In the genomic region with DNA sequence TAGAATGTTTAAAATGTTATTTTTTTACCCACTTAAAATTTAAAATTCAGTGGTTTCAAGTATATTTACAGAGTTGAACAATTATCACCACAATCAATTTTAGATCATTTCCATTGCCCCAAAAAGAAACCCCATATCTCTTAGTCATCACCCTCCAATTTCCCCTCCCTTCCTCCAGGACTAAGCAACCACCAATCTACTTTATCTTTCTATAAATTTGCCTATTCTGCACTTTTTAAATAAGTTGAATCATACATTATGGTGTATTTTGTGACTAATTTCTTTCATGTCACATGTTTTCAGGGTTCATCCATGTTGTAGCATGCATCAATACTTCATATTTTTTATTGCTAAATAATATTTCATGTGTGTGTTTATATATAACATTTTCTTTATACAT, we compare ENCODE assay signal across 14 cellular contexts.
A peak's percentile ranks its signal among the peaks of the same experiment; 100 is the strongest.
DNase-seq lines count a peak whose midpoint lies in the region; ATAC-seq and TF ChIP-seq lines count a peak whose summit lies in the region.
"Had no signal": no experiment of that assay in that cellular context is flagged by ENCODE, and none has a peak within 500 bp of the region (broad histone marks: within the 10 kb centered on the region; RNA-seq: fewer than 3 reads in every experiment).

No MANE protein-coding gene starts in this region.

- peaks cover 9% of the 10 kb centered on the region for H3K4me1 Mint-ChIP-seq in activated naive CD8-positive, alpha-beta T cell treated with anti-CD3 and anti-CD28 coated beads, Interleukin-2, amount 50 U/mL, for 24 hours
- peaks cover 5% of the 10 kb centered on the region for H3K4me1 Mint-ChIP-seq in activated naive CD8-positive, alpha-beta T cell treated with anti-CD3 and anti-CD28 coated beads for 36 hours
- peaks cover 6% of the 10 kb centered on the region for H3K4me1 Mint-ChIP-seq in activated T-helper 17 cell treated with anti-CD3 and anti-CD28 coated beads, Interleukin-2, amount 50 U/mL, for 72 hours
- H3K4me1 Mint-ChIP-seq: GM23338, IgD-negative memory B cell had no signal

- TF ChIP-seq CTCF in foreskin keratinocyte (conservative IDR thresholded peaks at IDR 0.05) (no peak), GM20000 (IDR thresholded peaks at IDR 0.05; ENCODE audit: extremely low read depth, missing control alignments) (no peak)

- no peak for DNase-seq in activated naive CD8-positive, alpha-beta T cell treated with anti-CD3 and anti-CD28 coated beads, Interleukin-2, amount 50 U/mL, for 24 hours
- DNase-seq in activated naive CD8-positive, alpha-beta T cell treated with anti-CD3 and anti-CD28 coated beads for 36 hours, result no peak
- no peak for DNase-seq in foreskin keratinocyte
- no peak for DNase-seq in NCI-H774 (lab: John Stamatoyannopoulos, UW)
- no peak for DNase-seq in GM20000 (ENCODE audit: low spot score)
- DNase-seq: AML-193; Caco-2; CD4-positive, alpha-beta T cell; HCEC 1CT had no signal

- peaks cover 8% of the 10 kb centered on the region for H3K27me3 Mint-ChIP-seq in activated naive CD8-positive, alpha-beta T cell treated with anti-CD3 and anti-CD28 coated beads, Interleukin-2, amount 50 U/mL, for 24 hours
- peaks cover 15% of the 10 kb centered on the region for H3K27me3 Mint-ChIP-seq in activated naive CD8-positive, alpha-beta T cell treated with anti-CD3 and anti-CD28 coated beads for 36 hours
- no peaks in the 10 kb centered on the region for H3K27me3 Mint-ChIP-seq in activated T-helper 17 cell treated with anti-CD3 and anti-CD28 coated beads, Interleukin-2, amount 50 U/mL, for 72 hours

- ATAC-seq in activated naive CD8-positive, alpha-beta T cell treated with anti-CD3 and anti-CD28 coated beads, Interleukin-2, amount 50 U/mL, for 24 hours, result peak; percentile 46
- peak; percentile 60 for ATAC-seq in activated T-helper 17 cell treated with anti-CD3 and anti-CD28 coated beads, Interleukin-2, amount 50 U/mL, for 72 hours (replicated peaks)
- ATAC-seq in foreskin keratinocyte (peak; percentile 40), GM21381 (IDR thresholded peaks at IDR 0.05; ENCODE audit: unreplicated experiment) (no peak)
- ATAC-seq: GM23338 had no signal

- H3K27ac Mint-ChIP-seq in activated naive CD8-positive, alpha-beta T cell treated with anti-CD3 and anti-CD28 coated beads, Interleukin-2, amount 50 U/mL, for 24 hours, result no peak overlapping the region
- no peak overlapping the region for H3K27ac Mint-ChIP-seq in activated naive CD8-positive, alpha-beta T cell treated with anti-CD3 and anti-CD28 coated beads for 36 hours
- H3K27ac Mint-ChIP-seq in activated T-helper 17 cell treated with anti-CD3 and anti-CD28 coated beads, Interleukin-2, amount 50 U/mL, for 72 hours, result no peak overlapping the region
- H3K27ac Mint-ChIP-seq: CD4-positive, alpha-beta T cell; GM23338; IgD-negative memory B cell had no signal

- no peaks in the 10 kb centered on the region for H3K27me3 ChIP-seq in foreskin keratinocyte

- no peak overlapping the region for H3K4me3 Mint-ChIP-seq in activated naive CD8-positive, alpha-beta T cell treated with anti-CD3 and anti-CD28 coated beads, Interleukin-2, amount 50 U/mL, for 24 hours
- no peak overlapping the region for H3K4me3 Mint-ChIP-seq in activated naive CD8-positive, alpha-beta T cell treated with anti-CD3 and anti-CD28 coated beads for 36 hours
- H3K4me3 Mint-ChIP-seq in activated T-helper 17 cell treated with anti-CD3 and anti-CD28 coated beads, Interleukin-2, amount 50 U/mL, for 72 hours, result no peak overlapping the region
- H3K4me3 Mint-ChIP-seq: CD4-positive, alpha-beta T cell; GM23338; IgD-negative memory B cell had no signal

- H3K27ac ChIP-seq in foreskin keratinocyte, result no peak overlapping the region
- H3K27ac ChIP-seq: C4-2B had no signal

- H3K4me1 ChIP-seq in foreskin keratinocyte, result no peaks in the 10 kb centered on the region
- H3K4me1 ChIP-seq: Caco-2 had no signal

- H3K36me3 Mint-ChIP-seq in activated naive CD8-positive, alpha-beta T cell treated with anti-CD3 and anti-CD28 coated beads, Interleukin-2, amount 50 U/mL, for 24 hours (ENCODE audit: low read depth), result no peaks in the 10 kb centered on the region
- no peaks in the 10 kb centered on the region for H3K36me3 Mint-ChIP-seq in activated naive CD8-positive, alpha-beta T cell treated with anti-CD3 and anti-CD28 coated beads for 36 hours
- no peaks in the 10 kb centered on the region for H3K36me3 Mint-ChIP-seq in activated T-helper 17 cell treated with anti-CD3 and anti-CD28 coated beads, Interleukin-2, amount 50 U/mL, for 72 hours (ENCODE audit: low read depth)
- H3K36me3 Mint-ChIP-seq: IgD-negative memory B cell had no signal

- peaks cover 4% of the 10 kb centered on the region for H3K9me3 Mint-ChIP-seq in activated naive CD8-positive, alpha-beta T cell treated with anti-CD3 and anti-CD28 coated beads, Interleukin-2, amount 50 U/mL, for 24 hours
- H3K9me3 Mint-ChIP-seq in activated naive CD8-positive, alpha-beta T cell treated with anti-CD3 and anti-CD28 coated beads for 36 hours, result peaks cover 5% of the 10 kb centered on the region
- H3K9me3 Mint-ChIP-seq in activated T-helper 17 cell treated with anti-CD3 and anti-CD28 coated beads, Interleukin-2, amount 50 U/mL, for 72 hours, result no peaks in the 10 kb centered on the region
